Comparison of ENCODE assay signal across 8 cellular contexts in genomic region chr10:29688230-29688634, GRCh38. TPM values are rescaled to one million over a fixed set of nuclear protein-coding genes. Genes with fewer than 3 reads are reported as not detected.
DNase-seq lines count a peak whose midpoint lies in the region; ATAC-seq, FAIRE-seq and TF ChIP-seq lines count a peak whose summit lies in the region.
"Had no signal": no experiment of that assay in that cellular context is flagged by ENCODE, and none has a peak within 500 bp of the region (broad histone marks: within the 10 kb centered on the region; RNA-seq: fewer than 3 reads in every experiment).

No MANE protein-coding gene starts in this region.

- H3K9me3 ChIP-seq in HUES6 (ENCODE audit: control insufficient read depth, insufficient read depth, low read depth, low read length) (no peaks in the 10 kb centered on the region), SJSA1 (replicated peaks) (no peaks in the 10 kb centered on the region), spleen (no peaks in the 10 kb centered on the region)

- H3K27ac ChIP-seq in HUES6 (ENCODE audit: low read depth, low read length) (peak overlapping the region; percentile 64; the same call in 1 of the 2 replicates), SJSA1 (peak overlapping the region; percentile 7; the same call in 1 of the 2 replicates), spleen (peak overlapping the region in 7 of 8 donors; percentile 53 to 90 (median 82))

- no peak overlapping the region for H3K9ac ChIP-seq in HUES6 (ENCODE audit: low read length)

- FAIRE-seq in GM19239 (lab: Jason Lieb, UNC): no peak
- FAIRE-seq: GM18507 had no signal

- no peak overlapping the region for H3K4me3 ChIP-seq in HUES6 (ENCODE audit: low read depth, low read length)
- no peak overlapping the region for H3K4me3 ChIP-seq in SJSA1
- H3K4me3 ChIP-seq in spleen: peak overlapping the region in 1 of 8 donors; percentile 42

- intact Hi-C loops in spleen (cut with DNase I; ENCODE audit: low total_unique reads): no loop called here

- 56 to 79% (median 63%) methylated on average over 7 of the region's 7 CpGs for WGBS in spleen, 5 donors

- TF ChIP-seq POLR2A in spleen (IDR thresholded peaks at IDR 0.05): no peak

- DNase-seq in SJSA1 (ENCODE audit: low read depth in 1 of 2, low spot score in 2 of 2) (peak in 1 of 2 experiments; percentile 30), iPS-NIHi11 (ENCODE audit: low spot score) (peak; percentile 76), spleen (no peak), GM19239 (ENCODE audit: insufficient read length, low spot score) (no peak), GM10266 (ENCODE audit: extremely low spot score) (no peak)

- H3K36me3 ChIP-seq in HUES6 (ENCODE audit: control insufficient read depth, insufficient read depth, low read length): peaks cover 15% of the 10 kb centered on the region; the same call in 1 of the 2 replicates
- H3K36me3 ChIP-seq in SJSA1: peaks cover 9% of the 10 kb centered on the region
- H3K36me3 ChIP-seq in spleen: peaks cover 0 to 10% (median 0%) of the 10 kb centered on the region in 6 donors

- H3K27me3 ChIP-seq in HUES6 (ENCODE audit: control insufficient read depth, insufficient read depth, low read length) (no peaks in the 10 kb centered on the region), SJSA1 (replicated peaks) (no peaks in the 10 kb centered on the region), spleen (replicated peaks in 1 of 7) (no peaks in the 10 kb centered on the region)

- peaks cover 49% of the 10 kb centered on the region for H3K4me1 ChIP-seq in HUES6 (ENCODE audit: control insufficient read depth, insufficient read depth, low read length)
- peaks cover 34% of the 10 kb centered on the region for H3K4me1 ChIP-seq in SJSA1 (replicated peaks)
- H3K4me1 ChIP-seq in spleen: peaks cover 0 to 46% (median 8%) of the 10 kb centered on the region in 6 donors

- TF ChIP-seq CTCF in spleen (IDR thresholded peaks at IDR 0.05 in 8 of 11, conservative IDR thresholded peaks at IDR 0.05 in 3 of 11) (no peak), GM10266 (IDR thresholded peaks at IDR 0.05; ENCODE audit: control insufficient read depth, insufficient read depth, low read depth, missing control alignments) (no peak)

- no peak for ATAC-seq in HG03196 (IDR thresholded peaks at IDR 0.05; ENCODE audit: unreplicated experiment)

RNA-seq across cellular contexts. Expression of gene SVIL, which starts 53.5 kb away (rescaled TPM):
- total RNA-seq in SJSA1 (2014; rRNA removed; shearing (Covaris generic)): 10.2 and 429 TPM in 2 replicates
- total RNA-seq in spleen: 10 to 100 TPM; 13.6 to 65.3 (median 24.3) TPM
- polyA plus RNA-seq in spleen: 1 to 10 TPM; 1.4 to 2.3 (median 1.6) TPM

Comparison
In these comparisons a context has a peak if more than half of its experiments do, and no peak if none do; other contexts are left out.
1. H3K27ac ChIP-seq: peak in every context shown above with its lines; median percentile 82 in spleen; 64 in HUES6; 7 in SJSA1.